ENCODE assay signal across 2 cellular contexts in the genomic region with DNA sequence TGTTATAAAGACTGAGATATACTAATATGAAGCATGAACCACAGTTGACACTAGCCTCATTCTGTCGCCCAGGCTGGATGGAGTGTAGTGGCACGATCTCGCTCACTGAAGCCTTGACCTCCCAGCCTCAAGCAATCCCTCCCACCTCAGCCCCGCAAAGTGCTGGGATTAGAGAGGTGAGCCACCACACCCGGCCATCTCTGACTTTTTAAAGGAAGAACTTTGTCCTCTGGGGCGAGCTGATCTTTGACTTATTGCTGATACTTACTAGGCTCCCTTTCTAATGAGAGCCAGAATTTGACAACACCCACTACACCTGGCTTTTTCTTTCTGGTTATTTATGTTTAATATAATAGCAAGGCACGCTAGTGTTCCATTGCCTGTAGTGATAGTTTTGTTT.
TF ChIP-seq lines count a peak whose summit lies in the region.

No MANE protein-coding gene starts in this region.

TF ChIP-seq in IMR-90, 13 proteins besides CTCF, POLR2A, EP300 and RAD21:
- TF ChIP-seq RFX5 (IDR thresholded peaks at IDR 0.05; ENCODE audit: low read depth, low read length), result no peak
- no peak for TF ChIP-seq MXI1 (IDR thresholded peaks at IDR 0.05; ENCODE audit: borderline replicate concordance, low read depth, low read length)
- TF ChIP-seq CHD1 (IDR thresholded peaks at IDR 0.05; ENCODE audit: low read depth, low read length), result no peak
- TF ChIP-seq MAZ (IDR thresholded peaks at IDR 0.05; ENCODE audit: borderline replicate concordance, low read depth, low read length), result no peak
TF ChIP-seq in IMR-90: peak in this region for 0.

TF ChIP-seq in liver, 16 proteins besides CTCF, POLR2A, EP300 and RAD21:
- peak; percentile 48 to 71 for TF ChIP-seq HNF4A (conservative IDR thresholded peaks at IDR 0.05)
- TF ChIP-seq TAF1 (conservative IDR thresholded peaks at IDR 0.05), result no peak
- no peak for TF ChIP-seq HNF4G (IDR thresholded peaks at IDR 0.05)
- no peak for TF ChIP-seq JUND (IDR thresholded peaks at IDR 0.05)
- no peak for TF ChIP-seq YY1 (IDR thresholded peaks at IDR 0.05)
- TF ChIP-seq, protein P1, sequence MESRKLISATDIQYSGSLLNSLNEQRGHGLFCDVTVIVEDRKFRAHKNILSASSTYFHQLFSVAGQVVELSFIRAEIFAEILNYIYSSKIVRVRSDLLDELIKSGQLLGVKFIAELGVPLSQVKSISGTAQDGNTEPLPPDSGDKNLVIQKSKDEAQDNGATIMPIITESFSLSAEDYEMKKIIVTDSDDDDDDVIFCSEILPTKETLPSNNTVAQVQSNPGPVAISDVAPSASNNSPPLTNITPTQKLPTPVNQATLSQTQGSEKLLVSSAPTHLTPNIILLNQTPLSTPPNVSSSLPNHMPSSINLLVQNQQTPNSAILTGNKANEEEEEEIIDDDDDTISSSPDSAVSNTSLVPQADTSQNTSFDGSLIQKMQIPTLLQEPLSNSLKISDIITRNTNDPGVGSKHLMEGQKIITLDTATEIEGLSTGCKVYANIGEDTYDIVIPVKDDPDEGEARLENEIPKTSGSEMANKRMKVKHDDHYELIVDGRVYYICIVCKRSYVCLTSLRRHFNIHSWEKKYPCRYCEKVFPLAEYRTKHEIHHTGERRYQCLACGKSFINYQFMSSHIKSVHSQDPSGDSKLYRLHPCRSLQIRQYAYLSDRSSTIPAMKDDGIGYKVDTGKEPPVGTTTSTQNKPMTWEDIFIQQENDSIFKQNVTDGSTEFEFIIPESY (IDR thresholded peaks at IDR 0.05), result no peak
- no peak for TF ChIP-seq EGR1 (IDR thresholded peaks at IDR 0.05; ENCODE audit: low read depth in 2 of 2)
